20 cellular contexts compared by ENCODE assay signal in the genomic region with DNA sequence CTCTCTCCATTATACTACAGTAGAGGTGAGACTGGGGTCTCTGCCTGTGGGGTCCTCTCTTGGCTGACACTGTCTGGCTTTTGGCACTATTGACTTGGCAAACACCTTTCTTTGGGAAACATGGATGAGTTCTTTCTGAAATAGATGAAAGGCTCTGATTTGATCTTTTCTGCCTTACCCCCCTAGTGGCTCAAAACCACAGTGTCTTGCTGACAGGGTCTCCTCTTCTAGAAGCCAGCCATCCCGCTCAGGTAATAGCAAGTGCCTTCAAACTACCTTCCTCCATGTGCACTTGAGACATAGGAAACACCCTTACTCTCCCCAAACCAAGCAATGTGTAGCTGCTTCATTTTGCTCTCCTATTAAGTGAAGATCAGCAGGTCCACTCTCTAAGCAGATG.
DNase-seq lines count a peak whose midpoint lies in the region; ATAC-seq and TF ChIP-seq lines count a peak whose summit lies in the region.
"Had no signal": no experiment of that assay in that cellular context is flagged by ENCODE, and none has a peak within 500 bp of the region (broad histone marks: within the 10 kb centered on the region; RNA-seq: fewer than 3 reads in every experiment).

No MANE protein-coding gene starts in this region.

- POLR2A ChIA-PET in WTC11 (lab: Charles Lee): no interaction called here

- no peak overlapping the region for H2BK20ac ChIP-seq in H9 (ENCODE audit: low read depth, low read length, poor library complexity, severe bottlenecking)

- no peaks in the 10 kb centered on the region for H3K4me1 ChIP-seq in H9 (ENCODE audit: insufficient read depth, low read length)
- H3K4me1 ChIP-seq: BE2C; BLaER1 treated with 17β-estradiol and CSF1 and Interleukin-3, amounts not matched to agents 10 nM and 100 nM had no signal

- no peak overlapping the region for H2AFZ ChIP-seq in H9 (ENCODE audit: low read length)
- H2AFZ ChIP-seq: GM23248 had no signal

- H3K79me1 ChIP-seq in H9 (ENCODE audit: insufficient read depth, low read depth, low read length, poor library complexity, severe bottlenecking): no peaks in the 10 kb centered on the region

- H3K9me3 ChIP-seq in H9 (ENCODE audit: control insufficient read depth, low read depth, low read length): no peaks in the 10 kb centered on the region
- H3K9me3 ChIP-seq: BLaER1 treated with 17β-estradiol and CSF1 and Interleukin-3, amounts not matched to agents 10 nM and 100 nM had no signal

- no peak overlapping the region for H2BK15ac ChIP-seq in H9 (ENCODE audit: low read depth, low read length)

- CTCF ChIA-PET in WTC11 (lab: Charles Lee): no interaction called here

- H2AK5ac ChIP-seq in H9 (ENCODE audit: insufficient read length, low read length): no peak overlapping the region

- in situ Hi-C loops in ACHN (cut with HindIII; ENCODE audit: low pct_ligation_motif_present, low pct_unique_long_range_greater_than_20kb, low sequenced_read_pairs): no loop called here

- H3K27ac Mint-ChIP-seq in H9 (no peak overlapping the region), WTC11 (no peak overlapping the region), endothelial cell (ENCODE audit: unreplicated experiment) (no peak overlapping the region)
- H3K27ac Mint-ChIP-seq: CD14-positive monocyte; CD4-positive, alpha-beta T cell; CD8-positive, alpha-beta memory T cell had no signal

- H3K9me3 Mint-ChIP-seq in H9 (no peaks in the 10 kb centered on the region), WTC11 (no peaks in the 10 kb centered on the region), endothelial cell (ENCODE audit: unreplicated experiment) (no peaks in the 10 kb centered on the region)

- no peak overlapping the region for H2BK12ac ChIP-seq in H9 (ENCODE audit: insufficient read length, low read depth, low read length)

- H4K91ac ChIP-seq in H9 (ENCODE audit: insufficient read length, low read depth, low read length): no peak overlapping the region

- H3K23me2 ChIP-seq in H9 (ENCODE audit: insufficient read length, low read depth, low read length, poor library complexity, severe bottlenecking): no peaks in the 10 kb centered on the region

- peaks cover 4 to 7% of the 10 kb centered on the region in 2 experiments for H3K4me1 Mint-ChIP-seq in H9
- peaks cover 8% of the 10 kb centered on the region for H3K4me1 Mint-ChIP-seq in WTC11
- H3K4me1 Mint-ChIP-seq in endothelial cell (ENCODE audit: unreplicated experiment): no peaks in the 10 kb centered on the region
- H3K4me1 Mint-ChIP-seq: CD14-positive monocyte; CD8-positive, alpha-beta memory T cell had no signal

- H2BK120ac ChIP-seq in H9 (ENCODE audit: low read depth, low read length, poor library complexity, severe bottlenecking): no peak overlapping the region

- H3K14ac ChIP-seq in H9 (ENCODE audit: insufficient read depth, low read length): no peak overlapping the region

- no peaks in the 10 kb centered on the region for H3K36me3 Mint-ChIP-seq in H9 (ENCODE audit: insufficient read depth in 1 of 3, low read depth in 3 of 3)
- H3K36me3 Mint-ChIP-seq in WTC11: no peaks in the 10 kb centered on the region
- H3K36me3 Mint-ChIP-seq in endothelial cell (ENCODE audit: low read depth, unreplicated experiment): no peaks in the 10 kb centered on the region
- H3K36me3 Mint-ChIP-seq: CD14-positive monocyte had no signal

- no peak overlapping the region for H3K23ac ChIP-seq in H9 (ENCODE audit: insufficient read length, low read depth, low read length)

- no peaks in the 10 kb centered on the region for H3K79me2 ChIP-seq in H9 (ENCODE audit: insufficient read depth, low read length)

- no peak overlapping the region for H3K18ac ChIP-seq in H9 (ENCODE audit: insufficient read length, low read depth, low read length)

- H3K27me3 Mint-ChIP-seq in H9 (ENCODE audit: low read depth) (no peaks in the 10 kb centered on the region; the same call in none of the 2 replicates), WTC11 (ENCODE audit: low read depth) (no peaks in the 10 kb centered on the region), endothelial cell (ENCODE audit: unreplicated experiment) (peaks cover 3% of the 10 kb centered on the region)
- H3K27me3 Mint-ChIP-seq: CD4-positive, alpha-beta T cell; CD8-positive, alpha-beta memory T cell had no signal

- no peak overlapping the region for H2BK5ac ChIP-seq in H9 (ENCODE audit: insufficient read length, low read length)

- WGBS in H9 (ENCODE audit: extremely low coverage, insufficient read length, low lambda C conversion rate): no CpG with 5 or more reads among the region's 1 CpG

- no peak overlapping the region for H4K8ac ChIP-seq in H9 (replicated peaks; ENCODE audit: insufficient read length, low read depth, low read length)

- H3K27me3 ChIP-seq in H9 (ENCODE audit: insufficient read depth, low read length): no peaks in the 10 kb centered on the region
- H3K27me3 ChIP-seq: BE2C; BLaER1 treated with 17β-estradiol and CSF1 and Interleukin-3, amounts not matched to agents 10 nM and 100 nM had no signal

- H3K27ac ChIP-seq in H9 (ENCODE audit: insufficient read length, low read depth, low read length): no peak overlapping the region
- H3K27ac ChIP-seq: BLaER1 treated with 17β-estradiol and CSF1 and Interleukin-3, amounts not matched to agents 10 nM and 100 nM; GM23248 had no signal

- H4K20me1 ChIP-seq in H9 (ENCODE audit: control insufficient read depth, insufficient read depth, insufficient read length): no peaks in the 10 kb centered on the region
- H4K20me1 ChIP-seq: BLaER1 treated with 17β-estradiol and CSF1 and Interleukin-3, amounts not matched to agents 10 nM and 100 nM had no signal

- ATAC-seq in WTC11 (peak; percentile 64), HG02973 (IDR thresholded peaks at IDR 0.05; ENCODE audit: unreplicated experiment) (no peak), GM18907 (IDR thresholded peaks at IDR 0.05; ENCODE audit: unreplicated experiment) (no peak)
- ATAC-seq: GM12878 had no signal

- H3K4me3 Mint-ChIP-seq in H9 (no peak overlapping the region), WTC11 (no peak overlapping the region), endothelial cell (ENCODE audit: unreplicated experiment) (no peak overlapping the region)
- H3K4me3 Mint-ChIP-seq: CD14-positive monocyte; CD4-positive, alpha-beta T cell; CD8-positive, alpha-beta memory T cell had no signal

- no peak overlapping the region for H3K4ac ChIP-seq in H9 (ENCODE audit: low read depth, low read length)

- H4K5ac ChIP-seq in H9 (ENCODE audit: insufficient read length, low read depth, low read length): no peak overlapping the region

- H3K9ac ChIP-seq in H9 (ENCODE audit: extremely low read depth, insufficient read length, low read length): no peak overlapping the region
- H3K9ac ChIP-seq: BLaER1 treated with 17β-estradiol and CSF1 and Interleukin-3, amounts not matched to agents 10 nM and 100 nM; GM23248 had no signal

- TF ChIP-seq CTCF in H9 (conservative IDR thresholded peaks at IDR 0.05) (peak; percentile 41; the same call in 2 of the 3 replicates), WTC11 (IDR thresholded peaks at IDR 0.05) (no peak; the same call in 1 of the 2 replicates), endothelial cell (IDR thresholded peaks at IDR 0.05; ENCODE audit: unreplicated experiment) (peak; percentile 20)

- H3T11ph ChIP-seq in H9 (ENCODE audit: low read length): no peak overlapping the region

- no peak overlapping the region for H3K4me2 ChIP-seq in H9 (ENCODE audit: insufficient read depth, insufficient read length, low read length)
- H3K4me2 ChIP-seq: BLaER1 treated with 17β-estradiol and CSF1 and Interleukin-3, amounts not matched to agents 10 nM and 100 nM had no signal

- DNase-seq in H9: no peak
- DNase-seq in WTC11 (ENCODE audit: low spot score): no peak
- DNase-seq in endothelial cell (ENCODE audit: low spot score): no peak
- DNase-seq in stimulated activated CD8-positive, alpha-beta memory T cell treated with anti-CD3 and anti-CD28 coated beads, Interleukin-4, amount 100 ng/mL, for 48 hours: no peak
- DNase-seq in ACHN: no peak
- DNase-seq: AML-193; BE2C; CD4-positive, alpha-beta T cell; CD8-positive, alpha-beta memory T cell; DMS 273 treated with DMSO at 0.1 percent for 48 hours; DMS79; EL; GDM1; GM23248; HCEC 1CT had no signal

- no peak overlapping the region for H3K56ac ChIP-seq in H9 (ENCODE audit: insufficient read length, low read depth, low read length)

TF ChIP-seq in WTC11, 78 proteins besides CTCF, POLR2A, EP300 and RAD21:
- TF ChIP-seq ZNF416 (CRISPR knock-in tag; IDR thresholded peaks at IDR 0.05): no peak
- no peak for TF ChIP-seq JAZF1 (CRISPR knock-in tag; IDR thresholded peaks at IDR 0.05)
